3 cellular contexts compared by ENCODE assay signal in genomic region chr17:35808240-35808961, GRCh38.
TF ChIP-seq lines count a peak whose summit lies in the region.

No MANE protein-coding gene starts in this region.

TF ChIP-seq in A549, 52 proteins besides CTCF, POLR2A, EP300 and RAD21:
- TF ChIP-seq TP53 (CRISPR knock-in tag; IDR thresholded peaks at IDR 0.05) (peak; percentile 16; the same call in 1 of the 2 replicates), CEBPB (IDR thresholded peaks at IDR 0.05) (peak; percentile 27 to 49; a peak in 1 of 4 replicates), RARB (CRISPR knock-in tag; IDR thresholded peaks at IDR 0.05) (0 out of 2 replicates have a peak, but pooled peaks have one; percentile 28), HEYL (CRISPR knock-in tag; IDR thresholded peaks at IDR 0.05) (no peak), NPAS2 (CRISPR knock-in tag; IDR thresholded peaks at IDR 0.05; ENCODE audit: borderline replicate concordance) (no peak), CBX2 (IDR thresholded peaks at IDR 0.05; ENCODE audit: borderline replicate concordance, low read depth) (no peak), KDM1A (IDR thresholded peaks at IDR 0.05; ENCODE audit: low read depth) (no peak), TFCP2L1 (CRISPR knock-in tag; IDR thresholded peaks at IDR 0.05) (no peak; the same call in 1 of the 2 replicates)

TF ChIP-seq in HEK293, 187 proteins besides CTCF, POLR2A, EP300 and RAD21 (continues in another document):
- TF ChIP-seq OVOL3 (tag by site-specific recombination; IDR thresholded peaks at IDR 0.05), result peak; percentile 25; the same call in 1 of the 2 replicates
- TF ChIP-seq ZNF585B (tag by site-specific recombination; IDR thresholded peaks at IDR 0.05), result no peak
- TF ChIP-seq ZNF449 (tag by site-specific recombination; IDR thresholded peaks at IDR 0.05), result 0 out of 2 replicates have a peak, but pooled peaks have one; percentile 66
- no peak for TF ChIP-seq GLI2 (tag by site-specific recombination; IDR thresholded peaks at IDR 0.05; ENCODE audit: borderline replicate concordance, low read depth)
- 0 out of 2 replicates have a peak, but pooled peaks have one; percentile 23 for TF ChIP-seq ZNF561 (tag by site-specific recombination; IDR thresholded peaks at IDR 0.05; ENCODE audit: borderline replicate concordance)
- TF ChIP-seq ZNF664 (tag by site-specific recombination; IDR thresholded peaks at IDR 0.05), result peak; percentile 100
- TF ChIP-seq ZNF530 (tag by site-specific recombination; IDR thresholded peaks at IDR 0.05; ENCODE audit: low read depth), result no peak
- TF ChIP-seq SETDB1 (IDR thresholded peaks at IDR 0.05; ENCODE audit: insufficient read length, low read length), result peak; percentile 15
- no peak for TF ChIP-seq ZNF707 (tag by site-specific recombination; IDR thresholded peaks at IDR 0.05)
- TF ChIP-seq ELK4 (IDR thresholded peaks at IDR 0.05; ENCODE audit: borderline replicate concordance, low read depth, low read length), result no peak
- TF ChIP-seq ZFP69B (tag by site-specific recombination; IDR thresholded peaks at IDR 0.05), result 0 out of 2 replicates have a peak, but pooled peaks have one; percentile 63
- no peak for TF ChIP-seq ZNF623 (tag by site-specific recombination; IDR thresholded peaks at IDR 0.05)
- 0 out of 2 replicates have a peak, but pooled peaks have one; percentile 3 for TF ChIP-seq ZIC2 (tag by site-specific recombination; IDR thresholded peaks at IDR 0.05)
- TF ChIP-seq ATF2 (tag by site-specific recombination; IDR thresholded peaks at IDR 0.05; ENCODE audit: low read depth), result peak; percentile 63
- peak; percentile 29 for TF ChIP-seq ZNF692 (tag by site-specific recombination; IDR thresholded peaks at IDR 0.05)
- no peak for TF ChIP-seq HOXD13 (CRISPR knock-in tag; IDR thresholded peaks at IDR 0.05; ENCODE audit: borderline replicate concordance)
- peak; percentile 73 for TF ChIP-seq SCRT2 (tag by site-specific recombination; IDR thresholded peaks at IDR 0.05)
- no peak for TF ChIP-seq ZNF26 (tag by site-specific recombination; IDR thresholded peaks at IDR 0.05)
- peak; percentile 76 for TF ChIP-seq ZFP3 (tag by site-specific recombination; IDR thresholded peaks at IDR 0.05; ENCODE audit: low read depth)
- TF ChIP-seq ZNF580 (tag by site-specific recombination; IDR thresholded peaks at IDR 0.05), result no peak
- peak; percentile 48; the same call in 1 of the 2 replicates for TF ChIP-seq ZNF768 (tag by site-specific recombination; IDR thresholded peaks at IDR 0.05)
- no peak for TF ChIP-seq ZNF529 (tag by site-specific recombination; IDR thresholded peaks at IDR 0.05; ENCODE audit: insufficient replicate concordance)
- no peak for TF ChIP-seq ZNF473 (tag by site-specific recombination; IDR thresholded peaks at IDR 0.05)

TF ChIP-seq in K562, 482 proteins besides CTCF, POLR2A, EP300 and RAD21 (continues in another document):
- TF ChIP-seq ZNF140 (CRISPR knock-in tag; IDR thresholded peaks at IDR 0.05) (peak; percentile 24; the same call in 1 of the 2 replicates), BCOR (IDR thresholded peaks at IDR 0.05) (peak; percentile 26; the same call in 1 of the 2 replicates), KDM5B (IDR thresholded peaks at IDR 0.05; ENCODE audit: insufficient replicate concordance, low read depth, low read length) (no peak), RNF219 (CRISPR knock-in tag; IDR thresholded peaks at IDR 0.05) (no peak), ZNF707 (CRISPR knock-in tag; conservative IDR thresholded peaks at IDR 0.05) (no peak), EHMT2 (IDR thresholded peaks at IDR 0.05) (no peak), CBX2 (IDR thresholded peaks at IDR 0.05; ENCODE audit: insufficient read depth, low read length, poor library complexity, severe bottlenecking) (no peak), POLR2B (IDR thresholded peaks at IDR 0.05; ENCODE audit: low read depth, partially characterized antibody) (peak; percentile 55), ZNF316 (IDR thresholded peaks at IDR 0.05) (peak; percentile 55), MAFG (tag; conservative IDR thresholded peaks at IDR 0.05) (no peak), ZNF253 (CRISPR knock-in tag; conservative IDR thresholded peaks at IDR 0.05) (no peak), POLR3G (IDR thresholded peaks at IDR 0.05; ENCODE audit: extremely low read depth, insufficient read length, insufficient replicate concordance) (no peak), CREB3 (tag; conservative IDR thresholded peaks at IDR 0.05; ENCODE audit: low read depth) (no peak), NCOA6 (IDR thresholded peaks at IDR 0.05) (no peak), SMARCB1 (IDR thresholded peaks at IDR 0.05; ENCODE audit: insufficient read length, low read depth) (no peak), OTX1 (CRISPR knock-in tag; IDR thresholded peaks at IDR 0.05) (no peak), HMGXB4 (CRISPR knock-in tag; IDR thresholded peaks at IDR 0.05) (no peak), BMI1 (IDR thresholded peaks at IDR 0.05; ENCODE audit: low read length) (no peak), PRMT5 (CRISPR knock-in tag; IDR thresholded peaks at IDR 0.05) (no peak), ZNF764 (CRISPR knock-in tag; IDR thresholded peaks at IDR 0.05; ENCODE audit: low read depth) (no peak), SMARCC2 (IDR thresholded peaks at IDR 0.05; ENCODE audit: low read depth) (no peak), THRB (CRISPR knock-in tag; conservative IDR thresholded peaks at IDR 0.05) (no peak), SP1 (CRISPR knock-in tag; IDR thresholded peaks at IDR 0.05) (peak; percentile 3; the same call in 1 of the 2 replicates), CEBPG (CRISPR knock-in tag; IDR thresholded peaks at IDR 0.05) (peak; percentile 92), CEBPG (tag; conservative IDR thresholded peaks at IDR 0.05 in 1 of 2, IDR thresholded peaks at IDR 0.05 in 1 of 2) (peak; percentile 90 to 94), TCF7L2 (IDR thresholded peaks at IDR 0.05; ENCODE audit: low read depth, low read length) (0 out of 2 replicates have a peak, but pooled peaks have one; percentile 6), RFX5 (IDR thresholded peaks at IDR 0.05; ENCODE audit: low read depth, low read length) (no peak), MGA (IDR thresholded peaks at IDR 0.05) (peak; percentile 59; the same call in 1 of the 2 replicates), MXD1 (CRISPR knock-in tag; IDR thresholded peaks at IDR 0.05; ENCODE audit: borderline replicate concordance, poor library complexity, severe bottlenecking) (no peak)
